In genomic region chr4:126834854-126835253, GRCh38 we compare ENCODE assay signal across 10 cellular contexts.
"Had no signal": no experiment of that assay in that cellular context is flagged by ENCODE, and none has a peak within 500 bp of the region (broad histone marks: within the 10 kb centered on the region; RNA-seq: fewer than 3 reads in every experiment).

No MANE protein-coding gene starts in this region.

- H3K36me3 ChIP-seq: HAP-1 had no signal

- H3K4me3 Mint-ChIP-seq: GM23338, H9, HFFc6 had no signal

- H3K4me3 ChIP-seq: GM23338, HAP-1 had no signal

- H2AFZ ChIP-seq: GM23338 had no signal

- H3K4me1 ChIP-seq: HAP-1 had no signal

- H3K27ac Mint-ChIP-seq: GM23338, H9, HFFc6 had no signal

- DNase-seq: GOT3, H7, H9, HCEC 1CT, HFFc6 had no signal

- H3K9me3 ChIP-seq: HAP-1 had no signal

- H3K4me1 Mint-ChIP-seq: GM23338, H9 had no signal

- H3K4me2 ChIP-seq: GM23338 had no signal

- FAIRE-seq: H1, H54 had no signal

- ATAC-seq: GM23338, HCT116 had no signal
